In genomic region chr4:155822572-155822971, GRCh38 we compare ENCODE assay signal across 1 cellular context.
TF ChIP-seq lines count a peak whose summit lies in the region.

No MANE protein-coding gene starts in this region.

TF ChIP-seq in IMR-90, 13 proteins besides CTCF, POLR2A, EP300 and RAD21:
- peak; percentile 61 for TF ChIP-seq MAFK (IDR thresholded peaks at IDR 0.05; ENCODE audit: low read depth, low read length)
- TF ChIP-seq BHLHE40 (IDR thresholded peaks at IDR 0.05; ENCODE audit: low read depth, low read length), result no peak
TF ChIP-seq in IMR-90: peak in this region for 1.
